ENCODE assay signal across 20 cellular contexts in the genomic region with DNA sequence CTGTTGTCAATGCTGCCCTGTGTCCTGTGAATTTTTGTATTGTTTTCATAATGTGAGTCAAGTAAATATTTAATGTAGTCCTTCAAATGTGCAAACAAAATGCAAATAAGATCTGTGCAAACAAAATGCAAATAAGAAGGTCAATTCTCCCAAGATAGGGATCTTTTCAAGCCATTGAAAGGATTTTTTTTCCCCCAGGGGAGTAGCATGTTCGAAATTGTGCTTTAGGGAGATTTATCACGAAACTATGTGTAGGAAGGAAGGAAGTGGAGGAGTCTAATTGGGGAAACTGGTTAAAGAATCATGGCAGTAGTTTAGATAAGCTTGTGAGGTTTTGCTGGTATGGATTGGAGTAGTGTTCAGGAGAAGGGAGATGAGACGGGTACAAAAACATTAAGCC.
DNase-seq lines count a peak whose midpoint lies in the region; ATAC-seq and TF ChIP-seq lines count a peak whose summit lies in the region.
"Had no signal": no experiment of that assay in that cellular context is flagged by ENCODE, and none has a peak within 500 bp of the region (broad histone marks: within the 10 kb centered on the region; RNA-seq: fewer than 3 reads in every experiment).

No MANE protein-coding gene starts in this region.

- H3K9ac ChIP-seq in GM23248 (no peak overlapping the region), parathyroid adenoma (no peak overlapping the region), mammary epithelial cell (ENCODE audit: insufficient read depth, low read length) (no peak overlapping the region)

- intact Hi-C loops in mammary epithelial cell (cut with micrococcal nuclease) (no loop called here), left colon (cut with DNase I, micrococcal nuclease) (no loop called here)

- no peak for ATAC-seq in left colon
- ATAC-seq: HepG2, K562, Panc1 had no signal

- CTCF ChIA-PET in mammary epithelial cell (lab: Charles Lee; ENCODE audit: low non-redundant PET): no interaction called here

- H3K79me2 ChIP-seq in GM23248 (ENCODE audit: insufficient read depth) (no peaks in the 10 kb centered on the region), parathyroid adenoma (no peaks in the 10 kb centered on the region), mammary epithelial cell (ENCODE audit: insufficient read depth, low read length) (no peaks in the 10 kb centered on the region)

- TF ChIP-seq CTCF in VCaP (conservative IDR thresholded peaks at IDR 0.05): no peak
- TF ChIP-seq CTCF in parathyroid adenoma (IDR thresholded peaks at IDR 0.05): no peak
- TF ChIP-seq CTCF in mammary epithelial cell (conservative IDR thresholded peaks at IDR 0.05 in 1 of 2, IDR thresholded peaks at IDR 0.05 in 1 of 2; ENCODE audit: extremely low read depth in 1 of 2, insufficient read depth in 1 of 2, low read depth in 1 of 2, low read length in 2 of 2): no peak

- BruUV-seq in mammary epithelial cell (replicated peaks; lab: Mats Ljungman, UMichigan): no TSS peak

- H2AFZ ChIP-seq in GM23248 (peak overlapping the region; percentile 73), parathyroid adenoma (peak overlapping the region; percentile 64), mammary epithelial cell (ENCODE audit: low read depth, low read length) (no peak overlapping the region)

- 73 to 84% methylated on average over 3 of the region's 3 CpGs for WGBS in GM23248 (ENCODE audit: low coverage in 1 of 2, low lambda C conversion rate in 2 of 2, missing lambda C conversion rate in 2 of 2), 2 experiments
- 81% methylated on average over 3 of the region's 3 CpGs for WGBS in mammary epithelial cell (ENCODE audit: low coverage, missing lambda C conversion rate)

- no peak overlapping the region for H3K4me3 ChIP-seq in GM23248
- no peak overlapping the region for H3K4me3 ChIP-seq in parathyroid adenoma (ENCODE audit: low read depth, low read length)
- H3K4me3 ChIP-seq in mammary epithelial cell (replicated peaks in 1 of 3; ENCODE audit: insufficient read depth in 1 of 3, low read depth in 2 of 3, low read length in 3 of 3): no peak overlapping the region
- H3K4me3 ChIP-seq: K562, MG63 had no signal

- H3F3A ChIP-seq in GM23248 (ENCODE audit: insufficient read depth): peaks cover 12% of the 10 kb centered on the region; the same call in 1 of the 2 replicates

- H3K9me2 ChIP-seq in GM23248 (ENCODE audit: insufficient read depth): no peaks in the 10 kb centered on the region

- dilution Hi-C loops in mammary epithelial cell (cut with HindIII; ENCODE audit: low sequenced_read_pairs): no loop called here

- H3K4me1 ChIP-seq in GM23248 (ENCODE audit: insufficient read depth) (peaks cover 30% of the 10 kb centered on the region), parathyroid adenoma (peaks cover 27% of the 10 kb centered on the region), mammary epithelial cell (ENCODE audit: insufficient read depth, low read length) (peaks cover 11% of the 10 kb centered on the region)

- no peak overlapping the region for H3K4me2 ChIP-seq in GM23248 (ENCODE audit: unreplicated experiment)
- no peak overlapping the region for H3K4me2 ChIP-seq in parathyroid adenoma (ENCODE audit: low read length)
- no peak overlapping the region for H3K4me2 ChIP-seq in mammary epithelial cell (ENCODE audit: insufficient read depth, low read depth, low read length)

- H3K9me3 ChIP-seq in GM23248 (ENCODE audit: low read depth) (no peaks in the 10 kb centered on the region), parathyroid adenoma (ENCODE audit: control insufficient read depth, low read length) (no peaks in the 10 kb centered on the region), mammary epithelial cell (replicated peaks; ENCODE audit: insufficient read depth, low read length) (no peaks in the 10 kb centered on the region)
- H3K9me3 ChIP-seq: MG63 had no signal

- H3K36me3 ChIP-seq in GM23248 (ENCODE audit: low read depth) (no peaks in the 10 kb centered on the region), parathyroid adenoma (ENCODE audit: control insufficient read depth, insufficient read depth, low read length) (no peaks in the 10 kb centered on the region), mammary epithelial cell (ENCODE audit: insufficient read depth, low read length) (no peaks in the 10 kb centered on the region)
- H3K36me3 ChIP-seq: MG63 had no signal

- H4K20me1 ChIP-seq in GM23248 (ENCODE audit: insufficient read depth) (no peaks in the 10 kb centered on the region), mammary epithelial cell (ENCODE audit: insufficient read depth, low read length) (no peaks in the 10 kb centered on the region)

- no peak overlapping the region for H3K27ac ChIP-seq in GM23248
- H3K27ac ChIP-seq in VCaP: peak overlapping the region; percentile 46
- H3K27ac ChIP-seq in parathyroid adenoma: no peak overlapping the region
- H3K27ac ChIP-seq in mammary epithelial cell (ENCODE audit: insufficient read depth, low read depth, low read length): no peak overlapping the region

- no peaks in the 10 kb centered on the region for H3K27me3 ChIP-seq in GM23248 (replicated peaks; ENCODE audit: insufficient read depth)
- H3K27me3 ChIP-seq in parathyroid adenoma (ENCODE audit: control insufficient read depth, insufficient read depth, low read length): no peaks in the 10 kb centered on the region
- H3K27me3 ChIP-seq in mammary epithelial cell (ENCODE audit: insufficient read depth, low read length): no peaks in the 10 kb centered on the region
- H3K27me3 ChIP-seq: MG63 had no signal

- in situ Hi-C loops in GM23248 (cut with MboI): no loop called here
- in situ Hi-C loops in mammary epithelial cell (cut with MboI; ENCODE audit: low sequenced_read_pairs in 2 of 2): no loop called here

- DNase-seq in GM23248: no peak
- DNase-seq in NCI-H748 (lab: John Stamatoyannopoulos, UW; ENCODE audit: unreplicated experiment): peak; percentile 61
- DNase-seq in AG20443 (ENCODE audit: low spot score): no peak
- DNase-seq in mammary epithelial cell: no peak
- DNase-seq in left colon: no peak
- DNase-seq in NCI-H446 treated with DMSO at 0.1 percent for 48 hours (lab: John Stamatoyannopoulos, UW): no peak
- DNase-seq: ACHN; EL; GF-D8; H7; MG63; NCI-H1417 treated with DMSO at 0.1 percent for 48 hours; NCI-H1930; NCI-H524; NK-92 treated with Interleukin-12 subunit alpha and Interleukin-12 subunit beta, amount 100 ng/mL, for 24 hours had no signal
